19 cellular contexts compared by ENCODE assay signal in genomic region chr5:125446986-125447385, GRCh38.
DNase-seq lines count a peak whose midpoint lies in the region; ATAC-seq and TF ChIP-seq lines count a peak whose summit lies in the region.
"Had no signal": no experiment of that assay in that cellular context is flagged by ENCODE, and none has a peak within 500 bp of the region (broad histone marks: within the 10 kb centered on the region; RNA-seq: fewer than 3 reads in every experiment).

No MANE protein-coding gene starts in this region.

- TF ChIP-seq POLR2A in stomach (IDR thresholded peaks at IDR 0.05) = no peak

- POLR2A ChIA-PET in BJ (lab: Charles Lee) = interaction anchor here (0.5 kb wide), 1 partner anchor 700 kb away, joined by 8 read pairs; the partner anchor contains the start of gene ZNF608

- no peaks in the 10 kb centered on the region for H3K4me1 ChIP-seq in stomach
- H3K4me1 ChIP-seq: prostate gland had no signal

- CTCF ChIA-PET in BJ (lab: Yijun Ruan, JAX) = no interaction called here

- intact Hi-C loops in stomach (cut with DNase I; ENCODE audit: low total_unique reads) = no loop called here

- DNase-seq in BJ (ENCODE audit: low read depth) = peak; percentile 4
- peak; percentile 23 for DNase-seq in NCI-H69 (lab: John Stamatoyannopoulos, UW)
- DNase-seq in choroid plexus epithelial cell (ENCODE audit: low read depth) = peak; percentile 96
- DNase-seq in hepatic stellate cell (ENCODE audit: low spot score) = peak; percentile 4
- no peak for DNase-seq in stomach
- no peak for DNase-seq in NCI-H524 treated with DMSO at 0.1 percent for 48 hours (lab: John Stamatoyannopoulos, UW)
- DNase-seq in stimulated activated naive CD8-positive, alpha-beta T cell treated with anti-CD3 and anti-CD28 coated beads, Interleukin-15, amount 100 ng/mL, for 72 hours = no peak
- DNase-seq in SW 1271 (lab: John Stamatoyannopoulos, UW) = no peak
- DNase-seq: activated CD4-positive, alpha-beta T cell treated with anti-CD3 and anti-CD28 coated beads, Interleukin-2, amount 50 U/mL, for 4 hours; activated effector memory CD4-positive, alpha-beta T cell treated with anti-CD3 and anti-CD28 coated beads, Interleukin-2, amount 50 U/mL, for 16 hours; DMS79 treated with DMSO at 0.1 percent for 48 hours; effector memory CD8-positive, alpha-beta T cell; KBM-7; NCI-H1092; NCI-H2081 treated with DMSO at 0.1 percent for 48 hours; Right ventricle myocardium superior had no signal

- H3K4me3 Mint-ChIP-seq in stimulated activated naive CD8-positive, alpha-beta T cell treated with anti-CD3 and anti-CD28 coated beads, Interleukin-15, amount 100 ng/mL, for 72 hours = no peak overlapping the region
- H3K4me3 Mint-ChIP-seq: effector memory CD8-positive, alpha-beta T cell had no signal

- H3K4me3 ChIP-seq in BJ (ENCODE audit: low read depth, low read length) = no peak overlapping the region
- no peak overlapping the region for H3K4me3 ChIP-seq in choroid plexus epithelial cell (ENCODE audit: low read depth, low read length)
- no peak overlapping the region for H3K4me3 ChIP-seq in stomach
- H3K4me3 ChIP-seq: prostate gland had no signal

- TF ChIP-seq CTCF in BJ (IDR thresholded peaks at IDR 0.05; ENCODE audit: insufficient read depth, low read depth, low read length) = no peak
- TF ChIP-seq CTCF in choroid plexus epithelial cell (conservative IDR thresholded peaks at IDR 0.05; ENCODE audit: low read depth, low read length) = no peak
- TF ChIP-seq CTCF in stomach (IDR thresholded peaks at IDR 0.05) = no peak

- no peak overlapping the region for H3K27ac Mint-ChIP-seq in stimulated activated naive CD8-positive, alpha-beta T cell treated with anti-CD3 and anti-CD28 coated beads, Interleukin-15, amount 100 ng/mL, for 72 hours
- H3K27ac Mint-ChIP-seq: effector memory CD8-positive, alpha-beta T cell had no signal

- TF ChIP-seq EP300 in stomach (IDR thresholded peaks at IDR 0.05) = no peak

- H3K9me3 Mint-ChIP-seq in stimulated activated naive CD8-positive, alpha-beta T cell treated with anti-CD3 and anti-CD28 coated beads, Interleukin-15, amount 100 ng/mL, for 72 hours = peaks cover 6 to 23% of the 10 kb centered on the region in 2 donors

- H3K27me3 ChIP-seq in BJ (ENCODE audit: control insufficient read depth, insufficient read depth, low read length) = no peaks in the 10 kb centered on the region
- H3K27me3 ChIP-seq in stomach = no peaks in the 10 kb centered on the region

- H3K9me3 ChIP-seq in stomach = peaks cover 0 to 15% (median under 1%) of the 10 kb centered on the region in 4 donors
- H3K9me3 ChIP-seq: prostate gland had no signal

- H3K27me3 Mint-ChIP-seq in stimulated activated naive CD8-positive, alpha-beta T cell treated with anti-CD3 and anti-CD28 coated beads, Interleukin-15, amount 100 ng/mL, for 72 hours = no peaks in the 10 kb centered on the region
- H3K27me3 Mint-ChIP-seq: effector memory CD8-positive, alpha-beta T cell had no signal

- WGBS in stomach, 5 donors = 20 to 57% (median 32%) methylated on average over 3 of the region's 3 CpGs

- no peaks in the 10 kb centered on the region for H3K4me1 Mint-ChIP-seq in stimulated activated naive CD8-positive, alpha-beta T cell treated with anti-CD3 and anti-CD28 coated beads, Interleukin-15, amount 100 ng/mL, for 72 hours

- H3K27ac ChIP-seq in stomach = no peak overlapping the region
- H3K27ac ChIP-seq: prostate gland, VCaP had no signal

- no peak for ATAC-seq in stimulated activated naive CD8-positive, alpha-beta T cell treated with anti-CD3 and anti-CD28 coated beads, Interleukin-15, amount 100 ng/mL, for 72 hours
- ATAC-seq: effector memory CD8-positive, alpha-beta T cell; left lobe of liver had no signal

- H3K36me3 ChIP-seq in BJ (ENCODE audit: control insufficient read depth, insufficient read depth, low read length) (no peaks in the 10 kb centered on the region), stomach (no peaks in the 10 kb centered on the region)
- H3K36me3 ChIP-seq: prostate gland had no signal

Comparison
In these comparisons a context has a peak if more than half of its experiments do, and no peak if none do; other contexts are left out.
1. DNase-seq: peak in BJ (single experiment), NCI-H69 (single experiment), choroid plexus epithelial cell (single experiment) and hepatic stellate cell (single experiment); none in stomach (single experiment), NCI-H524 treated with DMSO at 0.1 percent for 48 hours (single experiment), stimulated activated naive CD8-positive, alpha-beta T cell treated with anti-CD3 and anti-CD28 coated beads, Interleukin-15, amount 100 ng/mL, for 72 hours (0 of 2) and SW 1271 (0 of 2).